14 cellular contexts compared by ENCODE assay signal in the genomic region with DNA sequence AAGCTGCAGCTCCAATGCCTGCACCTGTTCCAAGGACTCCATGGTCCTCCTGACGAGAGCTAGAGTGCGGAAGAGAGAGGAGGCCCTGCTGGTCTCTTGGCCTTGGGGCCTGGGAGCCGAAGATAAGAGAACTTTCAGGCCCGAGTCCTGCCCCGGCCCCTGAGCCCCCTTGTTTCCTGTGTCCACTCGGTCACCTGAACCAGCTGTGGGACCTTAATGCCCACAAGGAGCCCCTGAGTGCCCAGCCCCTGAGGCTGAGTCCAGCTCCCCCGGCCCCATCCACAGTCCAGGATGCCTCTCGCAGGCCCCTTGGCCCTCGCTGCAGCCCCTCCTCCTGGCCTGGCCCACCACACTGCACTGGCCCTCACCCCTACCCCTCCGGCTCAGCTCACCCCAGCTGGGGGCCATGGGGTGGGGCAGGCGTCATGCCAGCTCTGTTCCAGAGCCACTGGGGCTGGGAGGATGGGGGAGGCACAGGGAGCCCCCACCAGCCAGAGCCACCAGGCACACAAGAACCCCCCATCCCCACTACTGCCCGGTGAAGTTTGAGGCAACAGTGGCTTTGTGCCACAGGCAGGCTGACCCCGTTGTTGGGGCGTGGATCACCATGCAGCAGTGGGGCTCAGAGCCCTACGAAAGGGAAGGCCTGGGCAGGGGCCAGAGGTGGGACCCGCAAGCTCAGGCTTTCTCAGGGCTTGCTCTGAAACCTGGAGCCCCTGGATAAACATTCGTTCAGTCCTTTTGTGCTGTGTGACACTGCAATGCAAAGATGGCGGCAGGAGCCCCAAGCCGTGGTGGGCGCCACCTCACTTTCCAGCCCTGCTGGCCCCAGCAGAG. TPM values are rescaled to one million over a fixed set of nuclear protein-coding genes. Genes with fewer than 3 reads are reported as not detected.
DNase-seq lines count a peak whose midpoint lies in the region; ATAC-seq and TF ChIP-seq lines count a peak whose summit lies in the region.
"Had no signal": no experiment of that assay in that cellular context is flagged by ENCODE, and none has a peak within 500 bp of the region (broad histone marks: within the 10 kb centered on the region; RNA-seq: fewer than 3 reads in every experiment).

No MANE protein-coding gene starts in this region.

- no peaks in the 10 kb centered on the region for H4K20me1 ChIP-seq in osteoblast (ENCODE audit: insufficient read depth, low read length)

- no peak for TF ChIP-seq CTCF in GM20000 (IDR thresholded peaks at IDR 0.05; ENCODE audit: extremely low read depth, missing control alignments)
- TF ChIP-seq CTCF in chondrocyte (IDR thresholded peaks at IDR 0.05), result no peak
- TF ChIP-seq CTCF in osteoblast (IDR thresholded peaks at IDR 0.05; ENCODE audit: extremely low read depth, low read depth, low read length), result no peak
- TF ChIP-seq CTCF in endothelial cell (IDR thresholded peaks at IDR 0.05; ENCODE audit: unreplicated experiment), result no peak

- no peaks in the 10 kb centered on the region for H3K9me3 Mint-ChIP-seq in chondrocyte (ENCODE audit: low read depth)
- no peaks in the 10 kb centered on the region for H3K9me3 Mint-ChIP-seq in endothelial cell (ENCODE audit: unreplicated experiment)
- H3K9me3 Mint-ChIP-seq: CD8-positive, alpha-beta T cell had no signal

- no peak overlapping the region for H3K27ac Mint-ChIP-seq in chondrocyte (ENCODE audit: unreplicated experiment)
- no peak overlapping the region for H3K27ac Mint-ChIP-seq in endothelial cell (ENCODE audit: unreplicated experiment)
- H3K27ac Mint-ChIP-seq: CD8-positive, alpha-beta T cell; IgD-negative memory B cell had no signal

- H3K4me2 ChIP-seq in osteoblast (ENCODE audit: insufficient read depth, low read length), result no peak overlapping the region

- H3K4me3 Mint-ChIP-seq in chondrocyte (ENCODE audit: unreplicated experiment) (no peak overlapping the region), endothelial cell (ENCODE audit: unreplicated experiment) (no peak overlapping the region)
- H3K4me3 Mint-ChIP-seq: CD8-positive, alpha-beta T cell; IgD-negative memory B cell had no signal

- ATAC-seq in GM18907 (IDR thresholded peaks at IDR 0.05; ENCODE audit: unreplicated experiment) (no peak), GM19023 (IDR thresholded peaks at IDR 0.05; ENCODE audit: unreplicated experiment) (no peak)
- ATAC-seq: CD8-positive, alpha-beta T cell had no signal

- no peaks in the 10 kb centered on the region for H3K27me3 ChIP-seq in osteoblast (ENCODE audit: insufficient read depth, low read length)
- H3K27me3 ChIP-seq: BE2C had no signal

- H3K27me3 Mint-ChIP-seq in chondrocyte (ENCODE audit: low read depth) (no peaks in the 10 kb centered on the region), endothelial cell (ENCODE audit: unreplicated experiment) (peaks cover 3% of the 10 kb centered on the region)
- H3K27me3 Mint-ChIP-seq: IgD-negative memory B cell had no signal

- H3K4me1 Mint-ChIP-seq in chondrocyte (ENCODE audit: low read depth) (no peaks in the 10 kb centered on the region), endothelial cell (ENCODE audit: unreplicated experiment) (no peaks in the 10 kb centered on the region)
- H3K4me1 Mint-ChIP-seq: IgD-negative memory B cell had no signal

- H3K36me3 ChIP-seq in osteoblast (ENCODE audit: insufficient read depth, low read length), result no peaks in the 10 kb centered on the region
- H3K36me3 ChIP-seq: BE2C had no signal

- no peaks in the 10 kb centered on the region for H3K4me1 ChIP-seq in osteoblast (ENCODE audit: insufficient read depth, low read length)

- DNase-seq in D341Med (ENCODE audit: low spot score) (peak; percentile 38), GM20000 (ENCODE audit: low spot score) (peak; percentile 12), chondrocyte (ENCODE audit: low spot score) (peak; percentile 84), osteoblast (ENCODE audit: insufficient read length, low spot score, missing footprints) (peak; percentile 79), NCI-H1417 treated with DMSO at 0.1 percent for 48 hours (lab: John Stamatoyannopoulos, UW) (no peak), endothelial cell (ENCODE audit: low spot score) (no peak)
- DNase-seq: BE2C; CD8-positive, alpha-beta T cell; MV-4-11; NCI-H1694; NCI-H446 had no signal

- H3K36me3 Mint-ChIP-seq in chondrocyte (ENCODE audit: low read depth) (no peaks in the 10 kb centered on the region), endothelial cell (ENCODE audit: low read depth, unreplicated experiment) (no peaks in the 10 kb centered on the region)
- H3K36me3 Mint-ChIP-seq: CD8-positive, alpha-beta T cell; IgD-negative memory B cell had no signal

- H3K79me2 ChIP-seq in osteoblast (ENCODE audit: insufficient read depth, low read length), result no peaks in the 10 kb centered on the region

- H3K4me3 ChIP-seq in osteoblast (ENCODE audit: insufficient read depth, low read length), result no peak overlapping the region

- no peak overlapping the region for H2AFZ ChIP-seq in osteoblast (ENCODE audit: low read length)

- H3K9me3 ChIP-seq in osteoblast (ENCODE audit: low read depth, low read length), result no peaks in the 10 kb centered on the region
- H3K9me3 ChIP-seq: BE2C had no signal

- H3K27ac ChIP-seq in osteoblast (ENCODE audit: low read depth, low read length), result no peak overlapping the region

RNA-seq across cellular contexts. Expression of gene NAT8L, which starts 14.1 kb away (rescaled TPM):
- 0.53 to 1.6 TPM (median 1.6 TPM) in 3 replicates for total RNA-seq in chondrocyte
- total RNA-seq in osteoblast, result under 0.01 TPM in 2 replicates
- total RNA-seq in endothelial cell (ENCODE audit: unreplicated experiment), result 0.36 TPM

Comparison
In these comparisons a context has a peak if more than half of its experiments do, and no peak if none do; other contexts are left out.
1. DNase-seq: peak in D341Med (single experiment), GM20000 (single experiment), chondrocyte (single experiment) and osteoblast (single experiment); none in NCI-H1417 treated with DMSO at 0.1 percent for 48 hours (single experiment) and endothelial cell (single experiment).